ENCODE assay signal across 20 cellular contexts in the genomic region with DNA sequence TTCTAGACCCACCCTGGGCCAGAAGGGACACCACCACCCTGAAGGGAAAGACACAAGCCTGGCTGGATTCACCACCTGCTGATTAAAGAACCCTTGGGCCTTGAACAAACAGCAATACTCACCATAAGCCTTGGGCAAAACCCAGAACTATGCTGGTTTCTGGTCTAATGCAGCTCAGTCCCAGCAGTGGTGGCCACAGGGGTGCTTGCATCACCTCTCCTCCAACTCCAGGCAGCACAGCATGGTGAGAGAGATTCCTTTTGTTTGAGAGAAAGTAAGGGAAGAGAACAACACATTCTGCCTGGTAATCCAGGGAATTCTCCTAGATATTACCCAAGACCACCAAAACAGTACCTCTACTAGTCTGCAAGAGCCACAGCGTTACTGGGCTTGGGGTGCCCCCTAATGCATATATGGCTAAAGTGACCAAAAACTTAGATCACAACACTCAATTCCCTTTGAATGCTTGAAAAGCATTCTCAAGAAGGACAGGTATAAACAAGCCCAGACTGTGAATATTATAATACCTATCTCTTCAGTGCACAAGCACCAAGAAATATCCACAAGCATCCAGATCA. TPM values are rescaled to one million over a fixed set of nuclear protein-coding genes. Genes with fewer than 3 reads are reported as not detected.
DNase-seq lines count a peak whose midpoint lies in the region; ATAC-seq and TF ChIP-seq lines count a peak whose summit lies in the region.
"Had no signal": no experiment of that assay in that cellular context is flagged by ENCODE, and none has a peak within 500 bp of the region (broad histone marks: within the 10 kb centered on the region; RNA-seq: fewer than 3 reads in every experiment).

No MANE protein-coding gene starts in this region.

- no peaks in the 10 kb centered on the region for H3K4me1 ChIP-seq in PC-9 (replicated peaks; ENCODE audit: insufficient read depth)
- no peaks in the 10 kb centered on the region for H3K4me1 ChIP-seq in psoas muscle
- no peaks in the 10 kb centered on the region for H3K4me1 ChIP-seq in MM.1S (ENCODE audit: low read length)
- H3K4me1 ChIP-seq: gastroesophageal sphincter, HAP-1, Peyer's patch, upper lobe of right lung had no signal

- H3K4me3 ChIP-seq in PC-9, result no peak overlapping the region
- no peak overlapping the region for H3K4me3 ChIP-seq in epithelial cell of proximal tubule (ENCODE audit: low read depth, low read length)
- H3K4me3 ChIP-seq in psoas muscle, result no peak overlapping the region
- H3K4me3 ChIP-seq in MM.1S (ENCODE audit: low read length), result no peak overlapping the region
- H3K4me3 ChIP-seq: gastroesophageal sphincter, HAP-1, Peyer's patch, upper lobe of right lung had no signal

- no peak overlapping the region for H3K4me2 ChIP-seq in PC-9
- H3K4me2 ChIP-seq in MM.1S (ENCODE audit: low read depth, low read length), result no peak overlapping the region

- H3K9ac ChIP-seq in MM.1S (ENCODE audit: low read length), result no peak overlapping the region

- H3K36me3 ChIP-seq in PC-9 (ENCODE audit: low read depth) (no peaks in the 10 kb centered on the region), psoas muscle (ENCODE audit: insufficient read depth in 1 of 2, low read depth in 1 of 2) (no peaks in the 10 kb centered on the region), MM.1S (replicated peaks; ENCODE audit: insufficient read depth, low read length) (no peaks in the 10 kb centered on the region)
- H3K36me3 ChIP-seq: gastroesophageal sphincter, HAP-1, Peyer's patch, upper lobe of right lung had no signal

- H2AFZ ChIP-seq in PC-9 (no peak overlapping the region), MM.1S (ENCODE audit: low read length) (no peak overlapping the region)

- no peaks in the 10 kb centered on the region for H4K20me1 ChIP-seq in PC-9 (ENCODE audit: insufficient read depth)
- no peaks in the 10 kb centered on the region for H4K20me1 ChIP-seq in MM.1S (ENCODE audit: insufficient read depth, low read length)

- DNase-seq in DMS53 (lab: John Stamatoyannopoulos, UW), result peak; percentile 3
- no peak for DNase-seq in DMS53 treated with DMSO at 0.1 percent for 48 hours (lab: John Stamatoyannopoulos, UW; ENCODE audit: unreplicated experiment)
- no peak for DNase-seq in PC-9
- DNase-seq in epithelial cell of proximal tubule (ENCODE audit: low read depth), result no peak
- DNase-seq in psoas muscle, result no peak
- DNase-seq in iPS-NIHi7 (ENCODE audit: extremely low spot score), result no peak
- no peak for DNase-seq in DMS153 treated with DMSO at 0.1 percent for 48 hours (lab: John Stamatoyannopoulos, UW; ENCODE audit: unreplicated experiment)
- no peak for DNase-seq in MM.1S
- DNase-seq: activated CD8-positive, alpha-beta memory T cell treated with anti-CD3 and anti-CD28 coated beads for 24 hours; activated naive CD4-positive, alpha-beta T cell treated with Interleukin-2 at 50 U/mL for 16 hours; dermis blood vessel endothelial cell; NCI-H2171 treated with DMSO at 0.1 percent for 48 hours; Peyer's patch; stimulated activated CD4-positive, alpha-beta T cell treated with anti-CD3 and anti-CD28 coated beads, Interleukin-12 subunit alpha, Interleukin-12 subunit beta, amount 100 ng/mL, for 4 hours; T1000; upper lobe of right lung had no signal

- no peaks in the 10 kb centered on the region for H3K9me3 ChIP-seq in PC-9 (ENCODE audit: insufficient read depth, low read depth)
- no peaks in the 10 kb centered on the region for H3K9me3 ChIP-seq in psoas muscle
- no peaks in the 10 kb centered on the region for H3K9me3 ChIP-seq in MM.1S (replicated peaks; ENCODE audit: insufficient read depth, low read length)
- H3K9me3 ChIP-seq: gastroesophageal sphincter, Peyer's patch, upper lobe of right lung had no signal

- TF ChIP-seq CTCF in PC-9 (conservative IDR thresholded peaks at IDR 0.05), result peak; percentile 39
- peak; percentile 20 for TF ChIP-seq CTCF in epithelial cell of proximal tubule (conservative IDR thresholded peaks at IDR 0.05; ENCODE audit: low read depth, low read length)
- TF ChIP-seq CTCF in psoas muscle (IDR thresholded peaks at IDR 0.05), result peak; percentile 20
- TF ChIP-seq CTCF in MM.1S (IDR thresholded peaks at IDR 0.05; ENCODE audit: low read length), result no peak

- CTCF ChIA-PET in PC-9 (lab: Charles Lee), result no interaction called here

- no peaks in the 10 kb centered on the region for H3K27me3 ChIP-seq in PC-9 (ENCODE audit: insufficient read depth, low read depth)
- H3K27me3 ChIP-seq in psoas muscle (ENCODE audit: insufficient read depth in 3 of 3, low read length in 2 of 3), result peaks cover 0 to 6% (median 0%) of the 10 kb centered on the region in 3 donors
- no peaks in the 10 kb centered on the region for H3K27me3 ChIP-seq in MM.1S (replicated peaks; ENCODE audit: insufficient read depth, low read length)
- H3K27me3 ChIP-seq: gastroesophageal sphincter, Peyer's patch, upper lobe of right lung had no signal

- 66 to 87% (median 78%) methylated on average over 1 of the region's 1 CpG for WGBS in psoas muscle, 3 donors

- H3F3A ChIP-seq in PC-9 (ENCODE audit: insufficient read depth, low read depth) (no peaks in the 10 kb centered on the region), MM.1S (ENCODE audit: insufficient read depth, low read length) (no peaks in the 10 kb centered on the region)

- H3K79me2 ChIP-seq in PC-9 (ENCODE audit: low read depth), result no peaks in the 10 kb centered on the region
- H3K79me2 ChIP-seq in MM.1S (ENCODE audit: low read length), result no peaks in the 10 kb centered on the region

- no TSS peak for BruUV-seq in PC-9 (replicated peaks; lab: Mats Ljungman, UMichigan)

- H3K9me2 ChIP-seq in PC-9 (ENCODE audit: insufficient read depth), result no peaks in the 10 kb centered on the region
- H3K9me2 ChIP-seq in MM.1S (replicated peaks; ENCODE audit: insufficient read depth, low read length), result no peaks in the 10 kb centered on the region

- intact Hi-C loops in PC-9 (cut with micrococcal nuclease; ENCODE audit: unreplicated experiment) (no loop called here), psoas muscle (cut with DNase I) (no loop called here)

- POLR2A ChIA-PET in PC-9 (lab: Charles Lee; ENCODE audit: unreplicated experiment), result no interaction called here

- H3K27ac ChIP-seq in PC-9, result no peak overlapping the region
- H3K27ac ChIP-seq in psoas muscle, result no peak overlapping the region
- no peak overlapping the region for H3K27ac ChIP-seq in MM.1S (ENCODE audit: low read length)
- H3K27ac ChIP-seq: 22Rv1, gastroesophageal sphincter, Peyer's patch, upper lobe of right lung had no signal

- no peak for ATAC-seq in psoas muscle
- ATAC-seq: gastroesophageal sphincter, upper lobe of right lung had no signal

RNA-seq across cellular contexts. Expression of gene RNF128, which starts 25.7 kb away (rescaled TPM):
- total RNA-seq in PC-9 (2021) (0.17 TPM in 1 of 2 replicates, not detected in the other), epithelial cell of proximal tubule (0.36 and 1.2 TPM in 2 replicates), psoas muscle (1 to 10 TPM; 4.3 to 7.1 (median 4.8) TPM)
- 1 to 10 TPM; 1.7 to 6.7 (median 2.9) TPM for polyA plus RNA-seq in psoas muscle
- polyA plus RNA-seq: IgD-negative memory B cell had no signal

RNA-seq across cellular contexts. Expression of gene TBC1D8B, which starts 50.3 kb away (rescaled TPM):
- total RNA-seq in PC-9 (2021), result 2.8 and 5.3 TPM in 2 replicates
- 1.2 and 1.7 TPM in 2 replicates for total RNA-seq in epithelial cell of proximal tubule
- 1 to 10 TPM in 2 of 4 donors, under 1 TPM in 2; 0.99 to 2.2 (median 1.0) TPM for total RNA-seq in psoas muscle
- polyA plus RNA-seq in psoas muscle, result 1 to 10 TPM in 1 of 3 donors, under 1 TPM in 2; 0.21 to 1.4 (median 0.49) TPM
